ENCODE assay signal across 1 cellular context in genomic region chr9:3023449-3023848, GRCh38.
TF ChIP-seq lines count a peak whose summit lies in the region.

No MANE protein-coding gene starts in this region.

TF ChIP-seq in GM23338, 12 proteins besides CTCF, POLR2A, EP300 and RAD21 (continued from another document):
- TF ChIP-seq ZNF462 (CRISPR knock-in tag; IDR thresholded peaks at IDR 0.05), result no peak
- no peak for TF ChIP-seq NANOG (IDR thresholded peaks at IDR 0.05; ENCODE audit: borderline replicate concordance)
